In genomic region chr19:4186087-4186993, GRCh38 we compare ENCODE assay signal across 9 cellular contexts. TPM values are rescaled to one million over a fixed set of nuclear protein-coding genes. Genes with fewer than 3 reads are reported as not detected.
DNase-seq lines count a peak whose midpoint lies in the region; ATAC-seq, FAIRE-seq and TF ChIP-seq lines count a peak whose summit lies in the region.
"Had no signal": no experiment of that assay in that cellular context is flagged by ENCODE, and none has a peak within 500 bp of the region (broad histone marks: within the 10 kb centered on the region; RNA-seq: fewer than 3 reads in every experiment).

No MANE protein-coding gene starts in this region.

- peak; percentile 90 to 91 for ATAC-seq in A549
- peak; percentile 54 to 73 for ATAC-seq in lower lobe of right lung
- ATAC-seq in GM18517 (IDR thresholded peaks at IDR 0.05; ENCODE audit: unreplicated experiment), result no peak

- intact Hi-C loops in lower lobe of right lung (cut with DNase I), result no loop called here

- peak overlapping the region; percentile 49 to 65 for H3K27ac ChIP-seq in A549
- H3K27ac ChIP-seq in lower lobe of right lung, result no peak overlapping the region
- H3K27ac ChIP-seq: skin epidermis had no signal

- DNase-seq in A549 (ENCODE audit: low read depth in 1 of 2, low spot score in 1 of 2), result peak; percentile 77 to 83
- peak; percentile 76 for DNase-seq in GM19239 (ENCODE audit: insufficient read length, low spot score)
- peak; percentile 81 for DNase-seq in NCI-H510A treated with DMSO at 0.1 percent for 48 hours (lab: John Stamatoyannopoulos, UW)
- peak; percentile 70 to 82 for DNase-seq in activated CD4-positive, alpha-beta T cell treated with anti-CD3 and anti-CD28 coated beads for 4 hours
- DNase-seq in choroid plexus epithelial cell (ENCODE audit: low read depth), result peak; percentile 77
- DNase-seq in lower lobe of right lung, result peak; percentile 73
- peak; percentile 48 for DNase-seq in stimulated activated CD8-positive, alpha-beta memory T cell treated with anti-CD3 and anti-CD28 coated beads, Interleukin-12 subunit alpha, Interleukin-12 subunit beta, amount 100 ng/mL, for 24 hours (ENCODE audit: extremely low read depth)

- H3K4me3 ChIP-seq in A549, result no peak overlapping the region
- no peak overlapping the region for H3K4me3 ChIP-seq in choroid plexus epithelial cell (ENCODE audit: low read depth, low read length)
- H3K4me3 ChIP-seq in lower lobe of right lung, result no peak overlapping the region
- H3K4me3 ChIP-seq: skin epidermis had no signal

- POLR2A ChIA-PET in A549 (lab: Yijun Ruan, JAX), result no interaction called here

- 25% methylated on average over 21 of the region's 22 CpGs for WGBS in A549 (ENCODE audit: missing lambda C conversion rate)

- peaks cover 4% of the 10 kb centered on the region; the same call in 2 of the 3 replicates for H3K4me1 ChIP-seq in A549
- peaks cover 24% of the 10 kb centered on the region for H3K4me1 ChIP-seq in lower lobe of right lung

- peaks cover 4% of the 10 kb centered on the region for H3K27me3 ChIP-seq in lower lobe of right lung (ENCODE audit: low read depth)

- H3K36me3 ChIP-seq in lower lobe of right lung, result no peaks in the 10 kb centered on the region

- no peak for FAIRE-seq in A549 (lab: Jason Lieb, UNC)
- peak; percentile 77 for FAIRE-seq in GM19239 (lab: Jason Lieb, UNC)

- TF ChIP-seq RAD21 in A549 (conservative IDR thresholded peaks at IDR 0.05 in 1 of 2, IDR thresholded peaks at IDR 0.05 in 1 of 2), result peak; percentile 68 to 72

- 0 out of 3 replicates have a peak overlapping the region, but pooled peaks have one; percentile 25 for H3K4me2 ChIP-seq in A549

- no peak for TF ChIP-seq POLR2A in A549 (IDR thresholded peaks at IDR 0.05; ENCODE audit: low read length)

- TF ChIP-seq CTCF in A549 (IDR thresholded peaks at IDR 0.05) (peak; percentile 73), choroid plexus epithelial cell (conservative IDR thresholded peaks at IDR 0.05; ENCODE audit: low read depth, low read length) (peak; percentile 90), lower lobe of right lung (IDR thresholded peaks at IDR 0.05) (peak; percentile 70)

- no peaks in the 10 kb centered on the region for H3K9me3 ChIP-seq in A549
- no peaks in the 10 kb centered on the region for H3K9me3 ChIP-seq in lower lobe of right lung

- CTCF ChIA-PET in A549 (lab: Yijun Ruan, JAX), result interaction anchor here (0.6 to 1.6 kb wide), 11 partner anchors 9 to 47 kb away, joined by 3 to 6 read pairs (median 4); no protein-coding TSS in a partner anchor

- TF ChIP-seq EP300 in A549 (IDR thresholded peaks at IDR 0.05), result no peak

TF ChIP-seq in A549, 52 proteins besides CTCF, POLR2A, EP300 and RAD21:
- TF ChIP-seq ZFP36 (IDR thresholded peaks at IDR 0.05; ENCODE audit: borderline replicate concordance, partially characterized antibody) (peak; percentile 72), SMC3 (IDR thresholded peaks at IDR 0.05) (peak; percentile 57), EHMT2 (IDR thresholded peaks at IDR 0.05; ENCODE audit: low read depth) (no peak), KDM1A (IDR thresholded peaks at IDR 0.05; ENCODE audit: low read depth) (0 out of 2 replicates have a peak, but pooled peaks have one; percentile 33), CHD4 (IDR thresholded peaks at IDR 0.05; ENCODE audit: borderline replicate concordance) (no peak)

RNA-seq across cellular contexts. Expression of gene ANKRD24, which starts 3.9 kb away (rescaled TPM):
- 0.12 and 0.28 TPM in 2 replicates for polyA plus RNA-seq in A549 (2011; rRNA removed)
- 0.09 TPM in 2 replicates for polyA plus RNA-seq in A549 (2012; cell fraction: cytosol; rRNA removed)
- polyA plus RNA-seq in A549 (2012; cell fraction: nucleus; rRNA removed), result 0.71 and 0.88 TPM in 2 replicates
- 0.28 to 0.54 TPM (median 0.36 TPM) in 3 replicates for polyA plus RNA-seq in A549 (2017; fragmentation: RNase III; extraction: RNeasy Plus Mini Kit Qiagen cat#74134 plus additional on column Dnase treatment)
- 0.10 and 0.21 TPM in 2 replicates for polyA minus RNA-seq in A549 (2011; rRNA and poly(A)+ RNA removed)
- 1.9 TPM for total RNA-seq in lower lobe of right lung

RNA-seq across cellular contexts. Expression of gene SIRT6, which starts 4.0 kb away (rescaled TPM):
- 10.2 and 11.7 TPM in 2 replicates for polyA plus RNA-seq in A549 (2011; rRNA removed)
- polyA plus RNA-seq in A549 (2012; cell fraction: cytosol; rRNA removed), result 33.0 and 36.6 TPM in 2 replicates
- 71.9 and 111 TPM in 2 replicates for polyA plus RNA-seq in A549 (2012; cell fraction: nucleus; rRNA removed)
- 20.2 to 22.6 TPM (median 21.6 TPM) in 3 replicates for polyA plus RNA-seq in A549 (2017; fragmentation: RNase III; extraction: RNeasy Plus Mini Kit Qiagen cat#74134 plus additional on column Dnase treatment)
- polyA minus RNA-seq in A549 (2011; rRNA and poly(A)+ RNA removed), result 5.5 and 7.5 TPM in 2 replicates
- total RNA-seq in lower lobe of right lung, result 18.1 TPM

RNA-seq across cellular contexts. Expression of gene CREB3L3, which starts 32.9 kb away (rescaled TPM):
- polyA plus RNA-seq in A549 (2011; rRNA removed), result 0.05 and 0.07 TPM in 2 replicates
- 0.01 and 0.04 TPM in 2 replicates for polyA plus RNA-seq in A549 (2012; cell fraction: cytosol; rRNA removed)
- polyA plus RNA-seq in A549 (2012; cell fraction: nucleus; rRNA removed), result 0.09 TPM in 1 of 2 replicates, not detected in the other
- 0.05 to 0.20 TPM (median 0.08 TPM) in 3 replicates for polyA plus RNA-seq in A549 (2017; fragmentation: RNase III; extraction: RNeasy Plus Mini Kit Qiagen cat#74134 plus additional on column Dnase treatment)
- 0.45 TPM in 1 of 2 replicates, not detected in the other for polyA minus RNA-seq in A549 (2011; rRNA and poly(A)+ RNA removed)
- total RNA-seq in lower lobe of right lung, result not detected

RNA-seq across cellular contexts. Expression of gene EBI3, which starts 43.0 kb away (rescaled TPM):
- 1.1 and 1.4 TPM in 2 replicates for polyA plus RNA-seq in A549 (2011; rRNA removed)
- polyA plus RNA-seq in A549 (2012; cell fraction: cytosol; rRNA removed), result 1.4 and 1.7 TPM in 2 replicates
- polyA plus RNA-seq in A549 (2012; cell fraction: nucleus; rRNA removed), result 2.4 and 3.8 TPM in 2 replicates
- 3.1 to 3.6 TPM (median 3.3 TPM) in 3 replicates for polyA plus RNA-seq in A549 (2017; fragmentation: RNase III; extraction: RNeasy Plus Mini Kit Qiagen cat#74134 plus additional on column Dnase treatment)
- polyA minus RNA-seq in A549 (2011; rRNA and poly(A)+ RNA removed), result 0.39 and 0.99 TPM in 2 replicates
- total RNA-seq in lower lobe of right lung, result 1.7 TPM
